ENCODE assay signal across 27 cellular contexts in the genomic region with DNA sequence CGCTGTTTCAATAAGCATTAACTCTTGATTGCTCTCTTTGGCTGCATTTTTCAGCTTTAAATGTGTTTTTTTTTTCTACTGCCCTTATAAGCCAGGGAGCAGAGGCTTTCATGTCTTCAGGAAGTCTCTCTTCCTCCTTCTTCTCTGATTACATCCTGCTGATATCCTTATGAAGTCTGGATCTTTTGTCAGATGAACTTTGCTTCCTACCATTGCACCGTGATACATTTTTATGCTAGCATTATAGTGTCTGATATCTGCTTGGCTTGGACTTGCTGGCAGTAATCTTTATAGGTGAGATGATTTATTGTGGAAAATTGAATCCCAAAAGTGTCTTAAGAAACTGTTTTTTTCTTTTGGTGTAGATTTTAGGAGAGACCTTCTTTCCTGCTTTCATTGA.
"Had no signal": no experiment of that assay in that cellular context is flagged by ENCODE, and none has a peak within 500 bp of the region (broad histone marks: within the 10 kb centered on the region; RNA-seq: fewer than 3 reads in every experiment).

No MANE protein-coding gene starts in this region.

- H3K36me3 ChIP-seq: colonic mucosa, esophagus squamous epithelium, gastrocnemius medialis, heart right ventricle, left ventricle myocardium inferior, lower lobe of right lung had no signal

- H3K4me1 Mint-ChIP-seq: mesothelial cell of epicardium had no signal

- H3K4me1 ChIP-seq: colonic mucosa, gastrocnemius medialis, heart right ventricle, left ventricle myocardium inferior, lower lobe of right lung had no signal

- H3K27me3 ChIP-seq: colonic mucosa, esophagus squamous epithelium, gastrocnemius medialis had no signal

- H3K9me3 Mint-ChIP-seq: dendritic cell treated with granulocyte-macrophage colony-stimulating factor and Interleukin-4, amounts not matched to agents 40 ng/mL and 50 ng/mL, for 4 days; effector memory CD8-positive, alpha-beta T cell; endodermal cell; mesothelial cell of epicardium; naive thymus-derived CD4-positive, alpha-beta T cell had no signal

- ATAC-seq: effector memory CD8-positive, alpha-beta T cell; esophagus mucosa; gastrocnemius medialis; heart right ventricle; left cardiac atrium; left lobe of liver; lower lobe of right lung; naive thymus-derived CD4-positive, alpha-beta T cell had no signal

- H3K27ac Mint-ChIP-seq: dendritic cell treated with granulocyte-macrophage colony-stimulating factor and Interleukin-4, amounts not matched to agents 40 ng/mL and 50 ng/mL, for 4 days; effector memory CD8-positive, alpha-beta T cell; endodermal cell; mesothelial cell of epicardium had no signal

- H3K4me3 ChIP-seq: colonic mucosa, esophagus squamous epithelium, gastrocnemius medialis, heart right ventricle, left ventricle myocardium inferior, lower lobe of right lung had no signal

- H3K27ac ChIP-seq: colonic mucosa, epithelial cell of prostate, esophagus squamous epithelium, gastrocnemius medialis, heart right ventricle, left ventricle myocardium inferior, lower lobe of right lung had no signal

- H3K9me3 ChIP-seq: colonic mucosa, esophagus squamous epithelium, gastrocnemius medialis, heart right ventricle, left ventricle myocardium inferior, lower lobe of right lung had no signal

- DNase-seq: colonic mucosa; cortex of kidney; effector CD8-positive, alpha-beta T cell; effector memory CD8-positive, alpha-beta T cell; endodermal cell; erythroblast; esophagus squamous epithelium; foreskin fibroblast; foreskin melanocyte; gastrocnemius medialis; glutamatergic neuron; head of caudate nucleus; heart right ventricle; hippocampal formation; left cardiac atrium; left ventricle myocardium inferior; lower lobe of right lung; mesenchymal stem cell; naive thymus-derived CD4-positive, alpha-beta T cell had no signal

- FAIRE-seq: endometrium, islet of Langerhans, keratinocyte had no signal

- H3K36me3 Mint-ChIP-seq: mesothelial cell of epicardium; naive thymus-derived CD4-positive, alpha-beta T cell had no signal

- H3K4me3 Mint-ChIP-seq: dendritic cell treated with granulocyte-macrophage colony-stimulating factor and Interleukin-4, amounts not matched to agents 40 ng/mL and 50 ng/mL, for 4 days; effector memory CD8-positive, alpha-beta T cell; endodermal cell; mesothelial cell of epicardium; naive thymus-derived CD4-positive, alpha-beta T cell had no signal
